ENCODE assay signal across 24 cellular contexts in genomic region chr6:3005874-3006273, GRCh38.
"Had no signal": no experiment of that assay in that cellular context is flagged by ENCODE, and none has a peak within 500 bp of the region (broad histone marks: within the 10 kb centered on the region; RNA-seq: fewer than 3 reads in every experiment).

No MANE protein-coding gene starts in this region.

- H3K27me3 Mint-ChIP-seq: naive B cell; stimulated activated memory B cell treated with anti-CD40 and anti-IgM and Interleukin-4, amounts not matched to agents 10 μg/mL and 1 μg/mL and 100 μg/mL, for 72 hours; stimulated activated naive CD8-positive, alpha-beta T cell treated with anti-CD3 and anti-CD28 coated beads, Interleukin-15, Interleukin-2, amounts not matched to agents 100 ng/mL and 50 ng/mL, for 24 hours had no signal

- H3K4me3 Mint-ChIP-seq: naive B cell; nephron; stimulated activated memory B cell treated with anti-CD40 and anti-IgM and Interleukin-4, amounts not matched to agents 10 μg/mL and 1 μg/mL and 100 μg/mL, for 72 hours; stimulated activated naive CD8-positive, alpha-beta T cell treated with anti-CD3 and anti-CD28 coated beads, Interleukin-15, Interleukin-2, amounts not matched to agents 100 ng/mL and 50 ng/mL, for 24 hours had no signal

- H3K4me1 Mint-ChIP-seq: nephron had no signal

- H3K27ac Mint-ChIP-seq: naive B cell; nephron; stimulated activated memory B cell treated with anti-CD40 and anti-IgM and Interleukin-4, amounts not matched to agents 10 μg/mL and 1 μg/mL and 100 μg/mL, for 72 hours; stimulated activated naive CD8-positive, alpha-beta T cell treated with anti-CD3 and anti-CD28 coated beads, Interleukin-15, Interleukin-2, amounts not matched to agents 100 ng/mL and 50 ng/mL, for 24 hours had no signal

- ATAC-seq: gastrocnemius medialis; left ventricle myocardium superior; psoas muscle; sciatic nerve; stimulated activated memory B cell treated with anti-CD40 and anti-IgM and Interleukin-4, amounts not matched to agents 10 μg/mL and 1 μg/mL and 100 μg/mL, for 72 hours had no signal

- FAIRE-seq: urothelium cell line had no signal

- H3K4me1 ChIP-seq: testis had no signal

- H3K27ac ChIP-seq: epithelial cell of prostate, esophagus muscularis mucosa, psoas muscle, spleen, testis, tibial nerve had no signal

- DNase-seq: effector memory CD4-positive, alpha-beta T cell; gastrocnemius medialis; glutamatergic neuron; islet precursor cell; left ventricle myocardium superior; mesenchymal stem cell; midbrain; naive B cell; psoas muscle; retina; spleen; stimulated activated CD4-positive, alpha-beta T cell treated with anti-CD3 and anti-CD28 coated beads, Interleukin-15, amount 100 ng/mL, for 24 hours; stimulated activated CD4-positive, alpha-beta T cell treated with anti-CD3 and anti-CD28 coated beads, Interleukin-1b, Interleukin-23, amount 100 ng/mL, for 48 hours; stimulated activated CD4-positive, alpha-beta T cell treated with anti-CD3 and anti-CD28 coated beads, Interleukin-4, amount 100 ng/mL, for 24 hours; testis had no signal

- H3K4me3 ChIP-seq: esophagus muscularis mucosa, gastrocnemius medialis, lung, psoas muscle, spleen, testis, tibial nerve had no signal

- H3K9me3 ChIP-seq: gastrocnemius medialis, psoas muscle, testis had no signal

- H3K27me3 ChIP-seq: esophagus muscularis mucosa, gastrocnemius medialis, spleen, testis, tibial nerve had no signal
